Comparison of ENCODE assay signal across 13 cellular contexts in the genomic region with DNA sequence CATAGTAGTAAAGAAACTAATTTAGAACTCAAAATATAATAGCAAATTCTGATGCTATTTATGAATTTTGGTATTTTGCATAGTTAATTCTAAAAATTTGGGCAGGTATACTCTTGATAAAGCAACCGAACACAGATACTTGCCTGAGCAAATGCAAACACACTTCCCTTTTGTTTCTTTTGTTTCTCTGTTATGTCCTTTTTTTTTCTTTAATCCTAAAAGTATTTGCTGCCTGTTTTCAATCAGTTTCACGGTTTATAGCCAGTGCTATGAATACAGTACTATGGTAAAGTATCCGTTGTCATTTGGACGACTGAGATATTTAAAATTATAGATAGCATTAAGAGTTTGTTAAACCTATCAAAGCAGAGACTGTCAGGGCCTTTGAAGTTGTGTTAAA. TPM values are rescaled to one million over a fixed set of nuclear protein-coding genes. Genes with fewer than 3 reads are reported as not detected.
DNase-seq lines count a peak whose midpoint lies in the region; ATAC-seq and TF ChIP-seq lines count a peak whose summit lies in the region.
"Had no signal": no experiment of that assay in that cellular context is flagged by ENCODE, and none has a peak within 500 bp of the region (broad histone marks: within the 10 kb centered on the region; RNA-seq: fewer than 3 reads in every experiment).

No MANE protein-coding gene starts in this region.

- H3K27ac ChIP-seq in DND-41 (ENCODE audit: low read length) (no peak overlapping the region), HL-60 (replicated peaks) (no peak overlapping the region)
- H3K27ac ChIP-seq: coronary artery had no signal

- peaks cover 20% of the 10 kb centered on the region for H3K36me3 ChIP-seq in DND-41 (ENCODE audit: insufficient read depth, low read length)
- H3K36me3 ChIP-seq: pancreas had no signal

- H3K9me3 ChIP-seq in DND-41 (ENCODE audit: insufficient read depth, low read length, severe bottlenecking), result no peaks in the 10 kb centered on the region
- H3K9me3 ChIP-seq: pancreas had no signal

- H3K4me2 ChIP-seq in DND-41 (ENCODE audit: insufficient read depth, low read length), result peak overlapping the region; percentile 75

- TF ChIP-seq CTCF in DND-41 (IDR thresholded peaks at IDR 0.05; ENCODE audit: borderline replicate concordance, extremely low read depth, low read length, poor library complexity, severe bottlenecking), result no peak
- TF ChIP-seq CTCF in HL-60 (IDR thresholded peaks at IDR 0.05; ENCODE audit: insufficient read depth, low read length), result no peak
- no peak for TF ChIP-seq CTCF in activated CD8-positive, alpha-beta T cell treated with anti-CD3 and anti-CD28 coated beads for 36 hours (IDR thresholded peaks at IDR 0.05)
- no peak for TF ChIP-seq CTCF in mesothelial cell of epicardium (IDR thresholded peaks at IDR 0.05; ENCODE audit: unreplicated experiment)

- peak overlapping the region; percentile 96; the same call in 1 of the 2 replicates for H3K9ac ChIP-seq in DND-41 (ENCODE audit: low read depth, low read length)

- no peaks in the 10 kb centered on the region for H3K9me3 Mint-ChIP-seq in activated CD8-positive, alpha-beta T cell treated with anti-CD3 and anti-CD28 coated beads for 36 hours
- H3K9me3 Mint-ChIP-seq in mesothelial cell of epicardium, result peaks cover 6% of the 10 kb centered on the region

- no peak for ATAC-seq in DND-41 (ENCODE audit: insufficient read depth, low read depth)
- no peak for ATAC-seq in activated CD8-positive, alpha-beta T cell treated with anti-CD3 and anti-CD28 coated beads for 36 hours
- ATAC-seq in HG03025 (IDR thresholded peaks at IDR 0.05; ENCODE audit: low FRiP score, unreplicated experiment), result no peak
- ATAC-seq in HG03442 (IDR thresholded peaks at IDR 0.05; ENCODE audit: unreplicated experiment), result no peak
- ATAC-seq: left colon, pancreas had no signal

- H3K79me2 ChIP-seq in DND-41 (ENCODE audit: insufficient read depth, low read length), result peaks cover 69% of the 10 kb centered on the region

- intact Hi-C loops in activated CD8-positive, alpha-beta T cell treated with anti-CD3 and anti-CD28 coated beads for 36 hours (cut with micrococcal nuclease), result no loop called here

- H3K27me3 Mint-ChIP-seq in activated CD8-positive, alpha-beta T cell treated with anti-CD3 and anti-CD28 coated beads for 36 hours, result no peaks in the 10 kb centered on the region
- H3K27me3 Mint-ChIP-seq in mesothelial cell of epicardium (ENCODE audit: low read depth), result no peaks in the 10 kb centered on the region

- H4K20me1 ChIP-seq in DND-41 (ENCODE audit: insufficient read depth, low read length), result peaks cover 6% of the 10 kb centered on the region

- POLR2A ChIA-PET in activated CD8-positive, alpha-beta T cell treated with anti-CD3 and anti-CD28 coated beads for 36 hours (lab: Charles Lee), result interaction anchor here (0.8 kb wide), 1 partner anchor 224 kb away, joined by 3 read pairs; no protein-coding TSS in a partner anchor

- H3K36me3 Mint-ChIP-seq in activated CD8-positive, alpha-beta T cell treated with anti-CD3 and anti-CD28 coated beads for 36 hours (ENCODE audit: low read depth), result peaks cover 11% of the 10 kb centered on the region
- peaks cover 9% of the 10 kb centered on the region for H3K36me3 Mint-ChIP-seq in mesothelial cell of epicardium

- H3K4me3 ChIP-seq in DND-41 (ENCODE audit: low read depth in 1 of 2, low read length in 2 of 2) (peak overlapping the region in 1 of 2 experiments; percentile 68; a peak in 2 of 4 replicates), HL-60 (replicated peaks; ENCODE audit: insufficient read depth, low read length) (peak overlapping the region; percentile 14; the same call in 1 of the 2 replicates)
- H3K4me3 ChIP-seq: coronary artery had no signal

- peak overlapping the region; percentile 97 for H3K4me3 Mint-ChIP-seq in activated CD8-positive, alpha-beta T cell treated with anti-CD3 and anti-CD28 coated beads for 36 hours
- H3K4me3 Mint-ChIP-seq in mesothelial cell of epicardium, result peak overlapping the region; percentile 95

- H3K27me3 ChIP-seq in DND-41 (ENCODE audit: insufficient read depth, low read length, poor library complexity) (no peaks in the 10 kb centered on the region), HL-60 (ENCODE audit: insufficient read depth, poor library complexity, severe bottlenecking) (no peaks in the 10 kb centered on the region)

- CTCF ChIA-PET in activated CD8-positive, alpha-beta T cell treated with anti-CD3 and anti-CD28 coated beads for 36 hours (lab: Charles Lee), result no interaction called here

- no peak for DNase-seq in DND-41
- DNase-seq in HL-60 (ENCODE audit: low read depth in 1 of 2, low spot score in 1 of 2), result no peak
- no peak for DNase-seq in activated CD8-positive, alpha-beta T cell treated with anti-CD3 and anti-CD28 coated beads for 36 hours
- DNase-seq in mesothelial cell of epicardium (ENCODE audit: low spot score in 2 of 2, unreplicated experiment in 2 of 2), result no peak
- no peak for DNase-seq in AG20443 (ENCODE audit: low spot score)
- DNase-seq: KG1; left colon; NCI-H2081 treated with DMSO at 0.1 percent for 48 hours; pancreas; stimulated activated CD4-positive, alpha-beta T cell treated with anti-CD3 and anti-CD28 coated beads, Interleukin-1b, Interleukin-23, amount 100 ng/mL, for 48 hours had no signal

- H3K27ac Mint-ChIP-seq in activated CD8-positive, alpha-beta T cell treated with anti-CD3 and anti-CD28 coated beads for 36 hours, result peak overlapping the region; percentile 92
- no peak overlapping the region for H3K27ac Mint-ChIP-seq in mesothelial cell of epicardium

- peaks cover 10% of the 10 kb centered on the region for H3K4me1 Mint-ChIP-seq in activated CD8-positive, alpha-beta T cell treated with anti-CD3 and anti-CD28 coated beads for 36 hours (ENCODE audit: low read depth)
- peaks cover 11% of the 10 kb centered on the region for H3K4me1 Mint-ChIP-seq in mesothelial cell of epicardium

- peaks cover 27% of the 10 kb centered on the region for H3K4me1 ChIP-seq in DND-41 (ENCODE audit: insufficient read depth, low read length)

- no peak overlapping the region for H2AFZ ChIP-seq in DND-41 (ENCODE audit: low read depth, low read length)

RNA-seq across cellular contexts. Expression of gene PHF6, which starts 2.6 kb away (rescaled TPM):
- 10 to 100 TPM; 66.0 to 69.4 TPM for total RNA-seq in activated CD8-positive, alpha-beta T cell treated with anti-CD3 and anti-CD28 coated beads for 36 hours
- total RNA-seq in mesothelial cell of epicardium, result 43.8 to 45.5 TPM (median 45.0 TPM) in 3 replicates
